24 cellular contexts compared by ENCODE assay signal in genomic region chr5:171425596-171426244, GRCh38. TPM values are rescaled to one million over a fixed set of nuclear protein-coding genes. Genes with fewer than 3 reads are reported as not detected.
"Had no signal": no experiment of that assay in that cellular context is flagged by ENCODE, and none has a peak within 500 bp of the region (broad histone marks: within the 10 kb centered on the region; RNA-seq: fewer than 3 reads in every experiment).

No MANE protein-coding gene starts in this region.

- H3K27ac ChIP-seq: ascending aorta, colonic mucosa, foreskin keratinocyte, left lung, pancreas, tibial nerve, vagina had no signal

- H3K4me1 ChIP-seq: foreskin keratinocyte had no signal

- H3K9me3 ChIP-seq: ascending aorta, colonic mucosa, left lung, mucosa of descending colon, pancreas, tibial nerve, vagina had no signal

- H3K36me3 ChIP-seq: ascending aorta, colonic mucosa, left lung, pancreas, tibial nerve, vagina had no signal

- ATAC-seq: activated CD4-positive, alpha-beta T cell treated with anti-CD3 and anti-CD28 coated beads for 36 hours; activated CD8-positive, alpha-beta memory T cell treated with anti-CD3 and anti-CD28 coated beads, Interleukin-2, amount 10 ng/mL, durations not matched to agents 7 days and 5 days; foreskin keratinocyte; left lung; mucosa of descending colon; pancreas; T-helper 17 cell had no signal

- FAIRE-seq: keratinocyte, pancreas had no signal

- H3K27me3 ChIP-seq: ascending aorta, colonic mucosa, pancreas, tibial nerve had no signal

- H3K4me3 ChIP-seq: ascending aorta, colonic mucosa, left lung, mucosa of descending colon, pancreas, tibial nerve, vagina had no signal

- DNase-seq: activated CD4-positive, alpha-beta memory T cell treated with anti-CD3 and anti-CD28 coated beads, Interleukin-2, amount 10 ng/mL, durations not matched to agents 7 days and 5 days; activated CD4-positive, alpha-beta T cell treated with anti-CD3 and anti-CD28 coated beads for 36 hours; activated CD8-positive, alpha-beta memory T cell treated with anti-CD3 and anti-CD28 coated beads, Interleukin-2, amount 10 ng/mL, durations not matched to agents 7 days and 5 days; activated naive CD4-positive, alpha-beta T cell treated with anti-CD3 and anti-CD28 coated beads, Interleukin-2, amount 10 ng/mL, durations not matched to agents 7 days and 5 days; activated T-cell treated with anti-CD3 and anti-CD28 coated beads, Interleukin-2, amount 50 U/mL, for 24 hours; colonic mucosa; foreskin keratinocyte; hippocampal formation; left lung; mammary epithelial cell; naive B cell; stimulated activated CD4-positive, alpha-beta T cell treated with anti-CD3 and anti-CD28 coated beads, Interleukin-12 subunit alpha, Interleukin-12 subunit beta, amount 100 ng/mL, for 4 hours; stimulated activated CD4-positive, alpha-beta T cell treated with anti-CD3 and anti-CD28 coated beads, Interleukin-1b, Interleukin-23, amount 100 ng/mL, for 48 hours; stimulated activated CD8-positive, alpha-beta memory T cell treated with anti-CD3 and anti-CD28 coated beads, Interleukin-4, amount 100 ng/mL, for 48 hours; stimulated activated naive CD4-positive, alpha-beta T cell; T-helper 17 cell had no signal

RNA-seq across cellular contexts. Expression of gene FGF18, which starts 6.3 kb away (rescaled TPM):
- total RNA-seq: activated CD4-positive, alpha-beta memory T cell treated with anti-CD3 and anti-CD28 coated beads, Interleukin-2, amount 10 ng/mL, durations not matched to agents 7 days and 5 days; activated CD4-positive, alpha-beta T cell treated with anti-CD3 and anti-CD28 coated beads for 36 hours; activated CD8-positive, alpha-beta memory T cell treated with anti-CD3 and anti-CD28 coated beads, Interleukin-2, amount 10 ng/mL, durations not matched to agents 7 days and 5 days; activated T-helper 2 cell treated with anti-CD3 and anti-CD28 coated beads, Interferon-gamma antibody, Interleukin-2, Interleukin-4, amounts not matched to agents 10 μg/mL and 5 μg/mL and 100 μg/mL, durations not matched to agents 14 hours and 24 hours and 36 hours; epithelial cell of proximal tubule; foreskin keratinocyte had no signal
- polyA plus RNA-seq: foreskin keratinocyte, mammary epithelial cell had no signal
